ENCODE assay signal across 8 cellular contexts in the genomic region with DNA sequence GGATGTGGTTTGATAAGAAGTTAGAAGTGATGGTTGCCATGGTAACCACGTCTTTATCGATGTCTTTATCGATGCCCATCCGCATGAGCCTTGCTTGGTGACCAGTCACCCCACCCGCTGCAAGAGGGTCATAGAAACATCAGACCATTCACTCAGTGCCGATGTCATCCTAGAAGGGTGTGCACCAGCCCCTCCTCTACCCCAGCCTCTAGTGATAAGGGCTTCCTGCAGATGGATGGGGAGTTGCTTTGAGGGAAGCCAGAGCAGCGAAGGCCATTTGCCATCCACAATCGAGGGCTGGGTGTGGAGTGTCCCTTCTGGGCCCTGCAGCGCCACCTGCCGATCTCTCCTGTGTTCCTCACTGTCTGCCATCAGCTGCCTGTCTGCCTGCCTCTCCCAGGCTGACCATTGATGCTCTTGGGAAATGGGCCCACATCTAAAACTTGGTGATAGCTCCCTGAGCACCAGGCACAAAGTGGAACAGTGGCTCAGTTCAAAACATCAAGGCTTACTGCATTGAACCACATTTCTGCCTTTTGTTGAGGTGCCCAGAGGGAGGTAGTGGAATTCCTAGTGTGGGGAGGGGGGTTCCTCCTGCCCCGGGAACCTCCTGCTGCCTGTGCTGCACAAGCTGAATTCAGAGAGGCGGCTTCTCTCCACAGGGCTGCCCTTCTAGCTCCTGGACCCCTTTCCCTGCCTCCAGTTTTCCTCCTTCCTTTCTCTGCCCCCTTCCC. TPM values are rescaled to one million over a fixed set of nuclear protein-coding genes. Genes with fewer than 3 reads are reported as not detected.
A peak's percentile ranks its signal among the peaks of the same experiment; 100 is the strongest.
DNase-seq lines count a peak whose midpoint lies in the region; ATAC-seq and TF ChIP-seq lines count a peak whose summit lies in the region.

No MANE protein-coding gene starts in this region.

- no peaks in the 10 kb centered on the region for H3K36me3 ChIP-seq in RWPE2 (ENCODE audit: low read depth)
- no peaks in the 10 kb centered on the region for H3K36me3 ChIP-seq in neural progenitor cell

- no peaks in the 10 kb centered on the region for H3K9me3 ChIP-seq in RWPE2 (ENCODE audit: severe bottlenecking)
- H3K9me3 ChIP-seq in neural progenitor cell (ENCODE audit: low read depth), result no peaks in the 10 kb centered on the region

- no peaks in the 10 kb centered on the region for H3K79me2 ChIP-seq in neural progenitor cell (ENCODE audit: low read depth)

- no peaks in the 10 kb centered on the region for H3K36me3 Mint-ChIP-seq in neural progenitor cell

- H3K27ac Mint-ChIP-seq in neural progenitor cell, result no peak overlapping the region

- H3F3A ChIP-seq in neural progenitor cell (ENCODE audit: low read depth), result no peaks in the 10 kb centered on the region

- peak; percentile 49 for DNase-seq in activated CD4-positive, CD25-positive, alpha-beta regulatory T cell treated with anti-CD3 and anti-CD28 coated beads, Interleukin-2, amount 50 U/mL, for 72 hours
- no peak for DNase-seq in activated CD4-positive, CD25-positive, alpha-beta regulatory T cell (lab: John Stamatoyannopoulos, UW)
- DNase-seq in HPDE6-E6E7 (ENCODE audit: extremely low spot score) (peak; percentile 57), RWPE2 (ENCODE audit: low spot score) (no peak), ecto neural progenitor cell (ENCODE audit: low spot score) (peak; percentile 83), neural progenitor cell (ENCODE audit: low spot score) (peak; percentile 89), inferior parietal cortex (ENCODE audit: extremely low spot score) (no peak), NCI-H128 (lab: John Stamatoyannopoulos, UW; ENCODE audit: unreplicated experiment) (no peak)

- TF ChIP-seq CTCF in RWPE2 (IDR thresholded peaks at IDR 0.05; ENCODE audit: poor library complexity, severe bottlenecking) (peak; percentile 51), neural progenitor cell (IDR thresholded peaks at IDR 0.05) (peak; percentile 78)

- no peak overlapping the region for H3K4me3 ChIP-seq in RWPE2 (ENCODE audit: severe bottlenecking)
- no peak overlapping the region for H3K4me3 ChIP-seq in neural progenitor cell

- H3K4me1 ChIP-seq in RWPE2 (ENCODE audit: insufficient read depth, poor library complexity, severe bottlenecking), result no peaks in the 10 kb centered on the region
- no peaks in the 10 kb centered on the region for H3K4me1 ChIP-seq in neural progenitor cell

- no peak overlapping the region for H3K4me3 Mint-ChIP-seq in neural progenitor cell

- H3K27ac ChIP-seq in RWPE2 (ENCODE audit: poor library complexity, severe bottlenecking) (no peak overlapping the region), neural progenitor cell (no peak overlapping the region)

- peaks cover 10% of the 10 kb centered on the region for H3K27me3 ChIP-seq in RWPE2 (ENCODE audit: insufficient read depth, poor library complexity, severe bottlenecking)
- H3K27me3 ChIP-seq in neural progenitor cell, result no peaks in the 10 kb centered on the region

- no peak overlapping the region for H3K4me2 ChIP-seq in neural progenitor cell

- peaks cover 3% of the 10 kb centered on the region for H3K4me1 Mint-ChIP-seq in neural progenitor cell

- peaks cover 6% of the 10 kb centered on the region for H3K27me3 Mint-ChIP-seq in neural progenitor cell (ENCODE audit: insufficient read depth, low read depth)

- H2AFZ ChIP-seq in neural progenitor cell (replicated peaks), result peak overlapping the region; percentile 61

- H3K9ac ChIP-seq in neural progenitor cell, result no peak overlapping the region

- ATAC-seq in RWPE2 (ENCODE audit: low read depth), result peak; percentile 75

- no peaks in the 10 kb centered on the region for H3K9me3 Mint-ChIP-seq in neural progenitor cell

- H4K20me1 ChIP-seq in neural progenitor cell (ENCODE audit: low read depth), result no peaks in the 10 kb centered on the region

RNA-seq across cellular contexts. Expression of gene CALB2, which starts 8.9 kb away (rescaled TPM):
- 0.62 TPM in 1 of 2 replicates, not detected in the other for total RNA-seq in neural progenitor cell (ENCODE audit: low replicate concordance)

Comparison
In these comparisons a context has a peak if more than half of its experiments do, and no peak if none do; other contexts are left out.
1. DNase-seq: peak in activated CD4-positive, CD25-positive, alpha-beta regulatory T cell treated with anti-CD3 and anti-CD28 coated beads, Interleukin-2, amount 50 U/mL, for 72 hours (single experiment), HPDE6-E6E7 (single experiment), ecto neural progenitor cell (single experiment) and neural progenitor cell (single experiment); none in activated CD4-positive, CD25-positive, alpha-beta regulatory T cell (0 of 4), RWPE2 (single experiment), inferior parietal cortex (single experiment) and NCI-H128 (single experiment).